In genomic region chr3:151171145-151171544, GRCh38 we compare ENCODE assay signal across 8 cellular contexts. TPM values are rescaled to one million over a fixed set of nuclear protein-coding genes. Genes with fewer than 3 reads are reported as not detected.
DNase-seq lines count a peak whose midpoint lies in the region; ATAC-seq and TF ChIP-seq lines count a peak whose summit lies in the region.

No MANE protein-coding gene starts in this region.

- no peaks in the 10 kb centered on the region for H3K36me3 ChIP-seq in stomach

- 38 to 60% (median 51%) methylated on average over 3 of the region's 3 CpGs for WGBS in stomach, 5 donors

- TF ChIP-seq EP300 in stomach (IDR thresholded peaks at IDR 0.05): no peak

- intact Hi-C loops in stomach (cut with DNase I; ENCODE audit: low total_unique reads): loop anchor here (5.0 kb wide), 1 partner anchor 116 kb away; no protein-coding TSS in a partner anchor

- no peak overlapping the region for H3K4me3 ChIP-seq in stomach

- TF ChIP-seq CTCF in stomach (IDR thresholded peaks at IDR 0.05): no peak

- H3K27ac ChIP-seq in stomach: peak overlapping the region in 4 of 5 donors; percentile 31 to 64 (median 42)

- H3K27ac Mint-ChIP-seq in effector memory CD8-positive, alpha-beta T cell: peak overlapping the region; percentile 89 to 90

- peaks cover 27 to 28% of the 10 kb centered on the region in 2 donors for H3K4me1 Mint-ChIP-seq in effector memory CD8-positive, alpha-beta T cell (ENCODE audit: low read depth in 2 of 2)

- DNase-seq in NOMO-1 treated with dmso at 0.1 percent for 144 hours (lab: John Stamatoyannopoulos, UW; ENCODE audit: unreplicated experiment) (peak; percentile 33), stomach (no peak), NCI-H187 treated with DMSO at 0.1 percent for 48 hours (lab: John Stamatoyannopoulos, UW) (no peak), DMS79 (lab: John Stamatoyannopoulos, UW) (no peak), NCI-H1105 (lab: John Stamatoyannopoulos, UW) (no peak)
- peak in 2 of 3 experiments; percentile 9 to 10 for DNase-seq in effector memory CD8-positive, alpha-beta T cell

- peak overlapping the region; percentile 64 to 68 for H3K4me3 Mint-ChIP-seq in effector memory CD8-positive, alpha-beta T cell

- no peak for TF ChIP-seq POLR2A in stomach (IDR thresholded peaks at IDR 0.05)

- H3K9me3 Mint-ChIP-seq in effector memory CD8-positive, alpha-beta T cell: no peaks in the 10 kb centered on the region

- H3K36me3 Mint-ChIP-seq in effector memory CD8-positive, alpha-beta T cell (ENCODE audit: insufficient read depth): peaks cover 4% of the 10 kb centered on the region

- ATAC-seq in GM18511 (IDR thresholded peaks at IDR 0.05; ENCODE audit: unreplicated experiment) (peak; percentile 57), HG02623 (IDR thresholded peaks at IDR 0.05; ENCODE audit: unreplicated experiment) (peak; percentile 64)
- ATAC-seq in effector memory CD8-positive, alpha-beta T cell (replicated peaks): peak; percentile 78

- no peaks in the 10 kb centered on the region for H3K27me3 Mint-ChIP-seq in effector memory CD8-positive, alpha-beta T cell

- no peaks in the 10 kb centered on the region for H3K27me3 ChIP-seq in stomach

- H3K4me1 ChIP-seq in stomach: peaks cover 0 to 27% (median 4%) of the 10 kb centered on the region in 4 donors

- H3K9me3 ChIP-seq in stomach: no peaks in the 10 kb centered on the region

RNA-seq across cellular contexts. Expression of gene GPR171, which starts 31.9 kb away (rescaled TPM):
- total RNA-seq in stomach: 10 to 100 TPM in 3 of 5 donors, under 1 TPM in 1, not detected in 1; 0.73 to 37.5 (median 20.5) TPM
- polyA plus RNA-seq in stomach: 1 to 10 TPM in 2 of 3 donors, under 1 TPM in 1; 0.44 to 1.4 (median 1.3) TPM

Comparison
In these comparisons a context has a peak if more than half of its experiments do, and no peak if none do; other contexts are left out.
1. DNase-seq: peak in NOMO-1 treated with dmso at 0.1 percent for 144 hours (single experiment) and effector memory CD8-positive, alpha-beta T cell (2 of 3); none in stomach (single experiment), NCI-H187 treated with DMSO at 0.1 percent for 48 hours (single experiment), DMS79 (single experiment) and NCI-H1105 (single experiment).
2. Peak in every context shown above with its lines, with median percentiles within 50 percentile points of each other: ATAC-seq.